In genomic region chr1:193462629-193463320, GRCh38 we compare ENCODE assay signal across 8 cellular contexts.
DNase-seq lines count a peak whose midpoint lies in the region; ATAC-seq, FAIRE-seq and TF ChIP-seq lines count a peak whose summit lies in the region.

No MANE protein-coding gene starts in this region.

- dilution Hi-C loops in endothelial cell of umbilical vein (cut with MboI; ENCODE audit: extremely low pct_ligation_motif_present, low sequenced_read_pairs): no loop called here

- BruUV-seq in OCI-LY7 (replicated peaks; lab: Mats Ljungman, UMichigan): no TSS peak
- BruUV-seq in endothelial cell of umbilical vein (replicated peaks; lab: Mats Ljungman, UMichigan): no TSS peak

- no peaks in the 10 kb centered on the region for H3K27me3 ChIP-seq in endothelial cell of umbilical vein (ENCODE audit: control insufficient read depth in 2 of 2, insufficient read depth in 2 of 2, low read length in 2 of 2)

- H4K20me1 ChIP-seq in OCI-LY7 (ENCODE audit: insufficient read depth, low read length) (no peaks in the 10 kb centered on the region), endothelial cell of umbilical vein (replicated peaks; ENCODE audit: control insufficient read depth, extremely low read depth, insufficient read depth, low read length) (no peaks in the 10 kb centered on the region)

- peak overlapping the region; percentile 68 for H2AFZ ChIP-seq in OCI-LY7 (ENCODE audit: low read length)
- no peak overlapping the region for H2AFZ ChIP-seq in endothelial cell of umbilical vein (ENCODE audit: low read depth, low read length)

- FAIRE-seq in endothelial cell of umbilical vein (lab: Jason Lieb, UNC): peak; percentile 58

- POLR2A ChIA-PET in OCI-LY7 (lab: Charles Lee) (interaction anchor here (0.6 to 1.7 kb wide), 8 partner anchors 10 to 429 kb away, joined by 3 to 11 read pairs (median 3); no protein-coding TSS in a partner anchor), endothelial cell of umbilical vein (lab: Charles Lee) (no interaction called here)

- H3K27me3 Mint-ChIP-seq in activated T-cell treated with anti-CD3 and anti-CD28 coated beads, Interleukin-2, amount 50 U/mL, for 24 hours: no peaks in the 10 kb centered on the region
- no peaks in the 10 kb centered on the region for H3K27me3 Mint-ChIP-seq in stimulated activated memory B cell treated with anti-CD40 and anti-IgM and Interleukin-4, amounts not matched to agents 10 μg/mL and 1 μg/mL and 100 μg/mL, for 72 hours

- H3K9me3 ChIP-seq in OCI-LY7 (ENCODE audit: low read length) (no peaks in the 10 kb centered on the region), endothelial cell of umbilical vein (replicated peaks; ENCODE audit: control insufficient read depth, insufficient read depth, low read length) (no peaks in the 10 kb centered on the region)

- intact Hi-C loops in OCI-LY7 (cut with micrococcal nuclease; ENCODE audit: unreplicated experiment) (no loop called here), endothelial cell of umbilical vein (cut with micrococcal nuclease) (no loop called here)

- H3K4me3 ChIP-seq in OCI-LY7 (ENCODE audit: low read depth, low read length, poor library complexity, severe bottlenecking) (no peak overlapping the region), endothelial cell of umbilical vein (replicated peaks in 1 of 3; ENCODE audit: insufficient read depth in 1 of 3, low read depth in 1 of 3, low read length in 3 of 3) (no peak overlapping the region)

- ATAC-seq in stimulated activated memory B cell treated with anti-CD40 and anti-IgM and Interleukin-4, amounts not matched to agents 10 μg/mL and 1 μg/mL and 100 μg/mL, for 72 hours: peak; percentile 69
- no peak for ATAC-seq in HG03095 (IDR thresholded peaks at IDR 0.05; ENCODE audit: unreplicated experiment)

- no peaks in the 10 kb centered on the region for H3K9me3 Mint-ChIP-seq in activated T-cell treated with anti-CD3 and anti-CD28 coated beads, Interleukin-2, amount 50 U/mL, for 24 hours
- no peaks in the 10 kb centered on the region for H3K9me3 Mint-ChIP-seq in stimulated activated memory B cell treated with anti-CD40 and anti-IgM and Interleukin-4, amounts not matched to agents 10 μg/mL and 1 μg/mL and 100 μg/mL, for 72 hours

- peak overlapping the region; percentile 61 for H3K4me3 Mint-ChIP-seq in activated T-cell treated with anti-CD3 and anti-CD28 coated beads, Interleukin-2, amount 50 U/mL, for 24 hours
- H3K4me3 Mint-ChIP-seq in stimulated activated memory B cell treated with anti-CD40 and anti-IgM and Interleukin-4, amounts not matched to agents 10 μg/mL and 1 μg/mL and 100 μg/mL, for 72 hours: peak overlapping the region; percentile 21

- H3K9ac ChIP-seq in endothelial cell of umbilical vein (replicated peaks; ENCODE audit: extremely low read depth, insufficient read depth, low read length): no peak overlapping the region

- H3K27ac ChIP-seq in OCI-LY7 (ENCODE audit: low read depth, low read length, poor library complexity, severe bottlenecking) (no peak overlapping the region), endothelial cell of umbilical vein (ENCODE audit: insufficient read depth, low read depth, low read length) (no peak overlapping the region)

- no peaks in the 10 kb centered on the region for H3K9me1 ChIP-seq in endothelial cell of umbilical vein (replicated peaks; ENCODE audit: control insufficient read depth, extremely low read depth, insufficient read depth, low read length)

- peak overlapping the region; percentile 58 for H3K4me2 ChIP-seq in OCI-LY7 (ENCODE audit: low read length)
- H3K4me2 ChIP-seq in endothelial cell of umbilical vein (ENCODE audit: insufficient read depth, low read length): no peak overlapping the region

- no peaks in the 10 kb centered on the region for H3K36me3 Mint-ChIP-seq in activated T-cell treated with anti-CD3 and anti-CD28 coated beads, Interleukin-2, amount 50 U/mL, for 24 hours (ENCODE audit: low read depth)
- H3K36me3 Mint-ChIP-seq in stimulated activated memory B cell treated with anti-CD40 and anti-IgM and Interleukin-4, amounts not matched to agents 10 μg/mL and 1 μg/mL and 100 μg/mL, for 72 hours: no peaks in the 10 kb centered on the region

- H3K4me1 ChIP-seq in OCI-LY7 (ENCODE audit: insufficient read depth, low read length, poor library complexity, severe bottlenecking) (peaks cover 18% of the 10 kb centered on the region), endothelial cell of umbilical vein (ENCODE audit: control insufficient read depth, extremely low read depth, insufficient read depth, low read length) (no peaks in the 10 kb centered on the region)

- TF ChIP-seq CTCF in OCI-LY7 (conservative IDR thresholded peaks at IDR 0.05; ENCODE audit: low read length): no peak
- no peak for TF ChIP-seq CTCF in endothelial cell of umbilical vein (IDR thresholded peaks at IDR 0.05; ENCODE audit: extremely low read depth in 1 of 2, insufficient read depth in 1 of 2, low read depth in 1 of 2, low read length in 2 of 2)

- CTCF ChIA-PET in OCI-LY7 (lab: Charles Lee; ENCODE audit: unreplicated experiment) (no interaction called here), endothelial cell of umbilical vein (lab: Charles Lee) (interaction anchor here (1.2 kb wide), 1 partner anchor 12 kb away, joined by 5 read pairs; no protein-coding TSS in a partner anchor)

- H3K79me2 ChIP-seq in OCI-LY7 (ENCODE audit: insufficient read depth, low read depth, low read length) (no peaks in the 10 kb centered on the region), endothelial cell of umbilical vein (ENCODE audit: control insufficient read depth, insufficient read depth, low read length) (no peaks in the 10 kb centered on the region)

- no peaks in the 10 kb centered on the region for H3K9me2 ChIP-seq in OCI-LY7 (ENCODE audit: insufficient read depth, low read length)

- TF ChIP-seq POLR2A in endothelial cell of umbilical vein (IDR thresholded peaks at IDR 0.05; ENCODE audit: low read depth, low read length): no peak

- peak overlapping the region; percentile 31 for H3K27ac Mint-ChIP-seq in activated T-cell treated with anti-CD3 and anti-CD28 coated beads, Interleukin-2, amount 50 U/mL, for 24 hours
- H3K27ac Mint-ChIP-seq in stimulated activated memory B cell treated with anti-CD40 and anti-IgM and Interleukin-4, amounts not matched to agents 10 μg/mL and 1 μg/mL and 100 μg/mL, for 72 hours: no peak overlapping the region

- no peaks in the 10 kb centered on the region for H3K36me3 ChIP-seq in OCI-LY7 (ENCODE audit: insufficient read depth, low read length)
- H3K36me3 ChIP-seq in endothelial cell of umbilical vein (ENCODE audit: control insufficient read depth in 2 of 2, extremely low read depth in 1 of 2, insufficient read depth in 2 of 2, low read length in 2 of 2): no peaks in the 10 kb centered on the region

- peaks cover 47% of the 10 kb centered on the region for H3K4me1 Mint-ChIP-seq in activated T-cell treated with anti-CD3 and anti-CD28 coated beads, Interleukin-2, amount 50 U/mL, for 24 hours (ENCODE audit: low read depth)
- peaks cover 10% of the 10 kb centered on the region for H3K4me1 Mint-ChIP-seq in stimulated activated memory B cell treated with anti-CD40 and anti-IgM and Interleukin-4, amounts not matched to agents 10 μg/mL and 1 μg/mL and 100 μg/mL, for 72 hours

- DNase-seq in activated T-cell treated with anti-CD3 and anti-CD28 coated beads, Interleukin-2, amount 50 U/mL, for 24 hours: no peak
- no peak for DNase-seq in activated T-cell treated with anti-CD3 and anti-CD28 coated beads, Interleukin-2, amount 50 U/mL, for 48 hours
- DNase-seq in OCI-LY7 (ENCODE audit: low spot score): peak; percentile 33
- DNase-seq in endothelial cell of umbilical vein (ENCODE audit: low read depth, low spot score): peak; percentile 1
- DNase-seq in DMS114 treated with DMSO at 0.1 percent for 48 hours (lab: John Stamatoyannopoulos, UW; ENCODE audit: unreplicated experiment): no peak
- no peak for DNase-seq in NCI-H128 (lab: John Stamatoyannopoulos, UW; ENCODE audit: unreplicated experiment)

TF ChIP-seq in endothelial cell of umbilical vein, 7 proteins besides CTCF, POLR2A, EP300 and RAD21:
- TF ChIP-seq EZH2 (IDR thresholded peaks at IDR 0.05; ENCODE audit: borderline replicate concordance, low read depth, low read length, severe bottlenecking) (no peak), FOS (IDR thresholded peaks at IDR 0.05; ENCODE audit: borderline replicate concordance, insufficient read depth, low read length) (no peak), POLR2AphosphoS5 (IDR thresholded peaks at IDR 0.05; ENCODE audit: insufficient read depth, low read depth, low read length) (no peak), JUN (IDR thresholded peaks at IDR 0.05; ENCODE audit: borderline replicate concordance, insufficient read depth, insufficient read length, low read depth) (no peak), MAX (IDR thresholded peaks at IDR 0.05; ENCODE audit: insufficient read depth, insufficient read length) (no peak), GATA2 (IDR thresholded peaks at IDR 0.05; ENCODE audit: insufficient read depth, insufficient read length, low read depth, low read length) (no peak)

Comparison
In these comparisons a context has a peak if more than half of its experiments do, and no peak if none do; other contexts are left out.
1. DNase-seq: peak in OCI-LY7 (single experiment) and endothelial cell of umbilical vein (single experiment); none in activated T-cell treated with anti-CD3 and anti-CD28 coated beads, Interleukin-2, amount 50 U/mL, for 24 hours (single experiment), activated T-cell treated with anti-CD3 and anti-CD28 coated beads, Interleukin-2, amount 50 U/mL, for 48 hours (0 of 2), DMS114 treated with DMSO at 0.1 percent for 48 hours (single experiment) and NCI-H128 (single experiment).